8 cellular contexts compared by ENCODE assay signal in the genomic region with DNA sequence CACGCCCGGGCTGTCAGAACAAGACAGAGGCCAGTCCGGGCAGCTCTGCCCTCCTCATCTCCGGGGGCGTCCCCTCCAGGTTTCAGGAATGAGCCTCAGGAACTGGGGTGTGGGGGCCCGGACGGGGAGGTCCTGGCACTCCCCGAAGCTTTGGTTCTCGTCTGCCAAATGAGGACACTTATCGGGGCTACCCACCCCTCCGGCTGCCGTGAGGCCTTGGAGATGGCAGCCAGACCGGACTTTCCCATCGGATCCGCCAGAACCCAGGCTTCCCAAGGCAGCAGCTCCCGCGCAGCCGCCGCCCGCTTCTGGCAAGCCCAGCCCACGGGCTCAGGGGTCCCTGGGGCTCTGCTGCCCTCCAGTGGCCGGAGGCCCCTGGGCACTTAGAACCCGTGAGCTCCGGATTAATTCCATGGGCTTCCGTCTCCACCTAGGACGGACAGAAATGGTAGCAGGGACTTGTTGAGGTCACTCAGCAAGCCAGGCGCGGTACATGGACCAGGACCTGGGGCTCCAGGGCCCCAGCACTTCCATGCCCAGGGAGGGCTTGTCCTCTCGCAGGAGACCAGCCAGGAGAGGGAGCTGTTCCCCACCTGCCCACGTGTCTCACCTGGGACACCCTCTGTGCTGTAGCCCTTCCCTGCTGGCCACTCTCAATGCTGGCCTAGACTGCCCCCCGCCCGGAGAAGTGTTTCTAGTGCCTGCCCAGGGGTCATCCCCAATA.
DNase-seq lines count a peak whose midpoint lies in the region; ATAC-seq and TF ChIP-seq lines count a peak whose summit lies in the region.

No MANE protein-coding gene starts in this region.

- DNase-seq in AG10803 (ENCODE audit: low read depth), result peak; percentile 84
- peak; percentile 35 for DNase-seq in HS-5 (ENCODE audit: low read depth)
- peak; percentile 87 for DNase-seq in NT2/D1 (ENCODE audit: low read depth, low spot score)
- peak; percentile 30 for DNase-seq in activated CD8-positive, alpha-beta memory T cell treated with anti-CD3 and anti-CD28 coated beads, Interleukin-2, amount 50 U/mL, for 24 hours (ENCODE audit: extremely low read depth)
- DNase-seq in endothelial cell (ENCODE audit: low spot score), result peak; percentile 93
- DNase-seq in stimulated activated CD8-positive, alpha-beta memory T cell treated with anti-CD3 and anti-CD28 coated beads, Interleukin-15, amount 100 ng/mL, for 48 hours (ENCODE audit: low read depth in 2 of 2), result peak; percentile 63 to 66

- H3K9me3 Mint-ChIP-seq in endothelial cell (ENCODE audit: unreplicated experiment), result no peaks in the 10 kb centered on the region

- TF ChIP-seq CTCF in AG10803 (conservative IDR thresholded peaks at IDR 0.05; ENCODE audit: low read length), result peak; percentile 92
- peak; percentile 94 for TF ChIP-seq CTCF in endothelial cell (IDR thresholded peaks at IDR 0.05; ENCODE audit: unreplicated experiment)

- ATAC-seq in GM19043 (IDR thresholded peaks at IDR 0.05; ENCODE audit: low read depth, unreplicated experiment), result peak; percentile 57

- H3K4me1 ChIP-seq in NT2/D1 (ENCODE audit: insufficient read depth, insufficient read length), result peaks cover 23% of the 10 kb centered on the region
- peaks cover 18% of the 10 kb centered on the region for H3K4me1 ChIP-seq in mononuclear cell (ENCODE audit: insufficient read depth, low read length)

- peak overlapping the region; percentile 70 for H3K9ac ChIP-seq in NT2/D1 (ENCODE audit: insufficient read length, low read depth)

- H3K4me3 Mint-ChIP-seq in endothelial cell (ENCODE audit: unreplicated experiment), result no peak overlapping the region

- peaks cover 45% of the 10 kb centered on the region for H3K27me3 ChIP-seq in NT2/D1 (ENCODE audit: insufficient read depth, insufficient read length)
- H3K27me3 ChIP-seq in mononuclear cell (ENCODE audit: insufficient read depth, low read length), result no peaks in the 10 kb centered on the region

- H3K9me3 ChIP-seq in NT2/D1 (ENCODE audit: insufficient read depth, low read length) (peaks cover 6% of the 10 kb centered on the region; the same call in 1 of the 2 replicates), mononuclear cell (ENCODE audit: low read depth, low read length) (no peaks in the 10 kb centered on the region)

- peak overlapping the region; percentile 18 for H3K27ac Mint-ChIP-seq in endothelial cell (ENCODE audit: unreplicated experiment)

- peaks cover 9% of the 10 kb centered on the region for H3K27me3 Mint-ChIP-seq in endothelial cell (ENCODE audit: unreplicated experiment)

- no peaks in the 10 kb centered on the region for H3K36me3 ChIP-seq in NT2/D1 (ENCODE audit: insufficient read depth, insufficient read length, low read length)

- H3K4me1 Mint-ChIP-seq in endothelial cell (ENCODE audit: unreplicated experiment), result peaks cover 44% of the 10 kb centered on the region

- no peaks in the 10 kb centered on the region for H3K36me3 Mint-ChIP-seq in endothelial cell (ENCODE audit: low read depth, unreplicated experiment)

- H3K4me3 ChIP-seq in AG10803 (ENCODE audit: low read length), result peak overlapping the region; percentile 57
- H3K4me3 ChIP-seq in NT2/D1 (ENCODE audit: insufficient read length, low read depth), result peak overlapping the region; percentile 24
- H3K4me3 ChIP-seq in mononuclear cell (ENCODE audit: low read length), result peak overlapping the region; percentile 49

Comparison
In these comparisons a context has a peak if more than half of its experiments do, and no peak if none do; other contexts are left out.
1. Peak in every context shown above with its lines: DNase-seq, ATAC-seq and H3K4me3 ChIP-seq.
2. DNase-seq: peak in every context shown above with its lines; median percentile 93 in endothelial cell; 87 in NT2/D1; 84 in AG10803; 64 in stimulated activated CD8-positive, alpha-beta memory T cell treated with anti-CD3 and anti-CD28 coated beads, Interleukin-15, amount 100 ng/mL, for 48 hours; 35 in HS-5; 30 in activated CD8-positive, alpha-beta memory T cell treated with anti-CD3 and anti-CD28 coated beads, Interleukin-2, amount 50 U/mL, for 24 hours.